ENCODE assay signal across 1 cellular context in genomic region chr2:15749460-15750432, GRCh38.
TF ChIP-seq lines count a peak whose summit lies in the region.

No MANE protein-coding gene starts in this region.

TF ChIP-seq in WTC11, 78 proteins besides CTCF, POLR2A, EP300 and RAD21 (continued from another document):
- TF ChIP-seq ZNF512 (CRISPR knock-in tag; IDR thresholded peaks at IDR 0.05; ENCODE audit: borderline replicate concordance) (no peak), MXD4 (CRISPR knock-in tag; IDR thresholded peaks at IDR 0.05; ENCODE audit: borderline replicate concordance) (no peak), PRRX2 (CRISPR knock-in tag; IDR thresholded peaks at IDR 0.05) (no peak), ZNF138 (CRISPR knock-in tag; conservative IDR thresholded peaks at IDR 0.05) (no peak), NR1H2 (CRISPR knock-in tag; IDR thresholded peaks at IDR 0.05) (no peak), ZNF281 (CRISPR knock-in tag; IDR thresholded peaks at IDR 0.05) (no peak)
TF ChIP-seq in WTC11: peak in this region for 0.
